Comparison of ENCODE assay signal across 26 cellular contexts in genomic region chr3:98500019-98500418, GRCh38. TPM values are rescaled to one million over a fixed set of nuclear protein-coding genes. Genes with fewer than 3 reads are reported as not detected.
DNase-seq lines count a peak whose midpoint lies in the region; ATAC-seq, FAIRE-seq and TF ChIP-seq lines count a peak whose summit lies in the region.
"Had no signal": no experiment of that assay in that cellular context is flagged by ENCODE, and none has a peak within 500 bp of the region (broad histone marks: within the 10 kb centered on the region; RNA-seq: fewer than 3 reads in every experiment).

No MANE protein-coding gene starts in this region.

- 86% methylated on average over 4 of the region's 4 CpGs for WGBS in right cardiac atrium

- intact Hi-C loops in right cardiac atrium (cut with DNase I): no loop called here

- H3K36me3 ChIP-seq in RWPE2 (ENCODE audit: low read depth): no peaks in the 10 kb centered on the region
- H3K36me3 ChIP-seq: BLaER1 had no signal

- H3K9me3 ChIP-seq in RWPE2 (ENCODE audit: severe bottlenecking) (no peaks in the 10 kb centered on the region), right cardiac atrium (ENCODE audit: control insufficient read depth, low read length) (no peaks in the 10 kb centered on the region)
- H3K9me3 ChIP-seq: BLaER1 had no signal

- ATAC-seq in RWPE2 (ENCODE audit: low read depth) (peak; percentile 65), GM18907 (IDR thresholded peaks at IDR 0.05; ENCODE audit: unreplicated experiment) (no peak), right cardiac atrium (no peak)
- ATAC-seq: Panc1, Right ventricle myocardium inferior had no signal

- no peak for TF ChIP-seq CTCF in RWPE2 (IDR thresholded peaks at IDR 0.05; ENCODE audit: poor library complexity, severe bottlenecking)

- peak; percentile 76 for FAIRE-seq in GM12891 (lab: Jason Lieb, UNC)

- H3K27me3 ChIP-seq in RWPE2 (ENCODE audit: insufficient read depth, poor library complexity, severe bottlenecking): no peaks in the 10 kb centered on the region
- H3K27me3 ChIP-seq in right cardiac atrium (ENCODE audit: control insufficient read depth, insufficient read depth): no peaks in the 10 kb centered on the region
- H3K27me3 ChIP-seq: BLaER1 had no signal

- DNase-seq in GM12891 (ENCODE audit: insufficient read length, low spot score) (no peak), HEK293T (ENCODE audit: extremely low spot score) (peak; percentile 32), RWPE2 (ENCODE audit: low spot score) (no peak), epithelial cell of prostate (ENCODE audit: low read depth, low spot score) (peak; percentile 63), hepatic stellate cell (ENCODE audit: low spot score) (no peak), right cardiac atrium (no peak), GM19238 (ENCODE audit: insufficient read length, low spot score) (no peak)
- DNase-seq: CD4-positive, alpha-beta T cell; COR-L47; EL; GF-D8; H7; KG1; NCI-H1105; NCI-H146; NCI-H2029 treated with DMSO at 0.1 percent for 48 hours; NCI-H226; NCI-H510A treated with DMSO at 0.1 percent for 48 hours; NCI-H82 had no signal

- TF ChIP-seq POLR2A in GM12891 (IDR thresholded peaks at IDR 0.05; ENCODE audit: low read depth, low read length): no peak

- POLR2A ChIA-PET in HEK293T (lab: Yijun Ruan, JAX): interaction anchor here (0.5 kb wide), 1 partner anchor 23 kb away, joined by 3 read pairs; the partner anchor contains the start of gene CLDND1

- CTCF ChIA-PET in HEK293T (lab: Yijun Ruan, JAX): no interaction called here

- H3K4me3 ChIP-seq in RWPE2 (ENCODE audit: severe bottlenecking) (no peak overlapping the region), right cardiac atrium (ENCODE audit: low read length) (no peak overlapping the region)
- H3K4me3 ChIP-seq: BLaER1, SK-N-MC had no signal

- no peak overlapping the region for H3K27ac ChIP-seq in RWPE2 (ENCODE audit: poor library complexity, severe bottlenecking)
- no peak overlapping the region for H3K27ac ChIP-seq in epithelial cell of prostate
- no peak overlapping the region for H3K27ac ChIP-seq in right cardiac atrium (ENCODE audit: low read length)
- H3K27ac ChIP-seq: BLaER1, SK-N-MC had no signal

- peaks cover 5% of the 10 kb centered on the region for H3K4me1 ChIP-seq in RWPE2 (ENCODE audit: insufficient read depth, poor library complexity, severe bottlenecking)
- no peaks in the 10 kb centered on the region for H3K4me1 ChIP-seq in right cardiac atrium (ENCODE audit: control insufficient read depth, insufficient read depth, low read length)
- H3K4me1 ChIP-seq: BLaER1 had no signal

TF ChIP-seq in GM12891, 5 proteins besides CTCF, POLR2A, EP300 and RAD21:
- TF ChIP-seq SPI1 (IDR thresholded peaks at IDR 0.05; ENCODE audit: low read depth, low read length) (no peak), POLR2AphosphoS5 (IDR thresholded peaks at IDR 0.05; ENCODE audit: low read depth, low read length) (no peak), PAX5 (IDR thresholded peaks at IDR 0.05; ENCODE audit: insufficient read depth, low read length, severe bottlenecking) (no peak), POU2F2 (IDR thresholded peaks at IDR 0.05; ENCODE audit: low read depth, low read length) (no peak), TAF1 (IDR thresholded peaks at IDR 0.05; ENCODE audit: low read depth, low read length) (no peak)

TF ChIP-seq in HEK293T, 16 proteins besides CTCF, POLR2A, EP300 and RAD21:
- TF ChIP-seq PKNOX1 (IDR thresholded peaks at IDR 0.05) (peak; percentile 96), CTBP1 (IDR thresholded peaks at IDR 0.05; ENCODE audit: borderline replicate concordance) (peak; percentile 84), FOXM1 (IDR thresholded peaks at IDR 0.05; ENCODE audit: borderline replicate concordance) (no peak)

RNA-seq across cellular contexts. Expression of gene OR5K2, which starts 2.5 kb away (rescaled TPM):
- not detected for polyA plus RNA-seq in GM12891 (2012; ENCODE audit: low read depth, missing spikeins)
- not detected for total RNA-seq in right cardiac atrium
- polyA plus RNA-seq in right cardiac atrium: not detected
- total RNA-seq: A673; CD4-positive, alpha-beta T cell; H7; HT1080; Right ventricle myocardium inferior had no signal

RNA-seq across cellular contexts. Expression of gene CLDND1, which starts 22.7 kb away (rescaled TPM):
- polyA plus RNA-seq in GM12891 (2012; ENCODE audit: low read depth, missing spikeins): 94.1 TPM
- total RNA-seq in right cardiac atrium: 100 to 1,000 TPM in 1 of 4 donors, 10 to 100 TPM in 3; 93.4 to 103 (median 96.9) TPM
- 64.0 TPM for polyA plus RNA-seq in right cardiac atrium

RNA-seq across cellular contexts. Expression of gene GPR15, which starts 31.8 kb away (rescaled TPM):
- polyA plus RNA-seq in GM12891 (2012; ENCODE audit: low read depth, missing spikeins): 77.2 TPM
- total RNA-seq in right cardiac atrium: not detected
- polyA plus RNA-seq in right cardiac atrium: not detected
- total RNA-seq: A673, H7, HT1080, Right ventricle myocardium inferior had no signal

RNA-seq across cellular contexts. Expression of gene OR5K1, which starts 37.0 kb away (rescaled TPM):
- polyA plus RNA-seq in GM12891 (2012; ENCODE audit: low read depth, missing spikeins): not detected
- not detected for total RNA-seq in right cardiac atrium
- not detected for polyA plus RNA-seq in right cardiac atrium
- total RNA-seq: A673; CD4-positive, alpha-beta T cell; H7; HT1080; Right ventricle myocardium inferior had no signal

Comparison
In these comparisons a context has a peak if more than half of its experiments do, and no peak if none do; other contexts are left out.
1. DNase-seq: peak in HEK293T (single experiment) and epithelial cell of prostate (single experiment); none in GM12891 (single experiment), RWPE2 (single experiment), hepatic stellate cell (single experiment), right cardiac atrium (0 of 3) and GM19238 (single experiment).